1 cellular context compared by ENCODE assay signal in the genomic region with DNA sequence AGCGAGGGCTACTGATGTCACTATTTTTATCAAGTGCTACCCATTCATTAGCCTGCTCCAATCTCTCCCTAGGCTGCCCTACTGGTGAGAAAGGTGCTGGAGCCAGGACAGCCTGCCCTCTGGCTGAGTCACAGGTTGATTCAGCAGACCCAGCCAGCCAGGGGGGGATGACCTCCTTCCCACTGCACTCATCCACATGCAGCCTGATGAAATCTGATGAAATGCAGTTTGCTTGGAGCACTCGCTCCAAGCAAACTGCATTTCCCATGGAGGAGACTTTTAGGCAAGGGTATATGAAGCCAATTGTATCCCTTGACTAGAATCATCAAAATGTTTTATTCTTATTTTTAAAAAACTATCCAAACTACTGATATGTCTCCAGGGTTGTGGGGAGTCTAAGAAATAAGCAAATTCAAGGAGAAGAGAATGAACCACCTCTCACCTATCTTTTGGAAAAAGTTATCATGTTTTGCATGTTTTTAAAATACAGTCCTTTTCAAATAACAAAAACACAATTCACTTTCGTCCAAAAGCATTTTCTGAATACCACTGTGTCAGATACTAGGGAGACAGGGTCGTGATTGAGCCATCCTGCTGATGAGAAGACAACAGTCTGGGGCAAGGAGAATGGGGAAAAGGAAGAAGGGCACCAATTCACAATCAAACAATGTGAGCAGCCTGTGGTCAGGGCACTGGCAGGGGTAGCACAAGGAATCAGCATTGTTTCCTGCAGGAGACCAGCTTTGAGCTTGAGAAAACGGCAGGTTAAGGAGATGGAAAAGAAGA.
TF ChIP-seq lines count a peak whose summit lies in the region.

No MANE protein-coding gene starts in this region.

TF ChIP-seq in K562, 482 proteins besides CTCF, POLR2A, EP300 and RAD21 (continued from another document):
- TF ChIP-seq WHSC1 (IDR thresholded peaks at IDR 0.05; ENCODE audit: low read length) (no peak), MYC (IDR thresholded peaks at IDR 0.05; ENCODE audit: low read depth, low read length) (peak; percentile 97), MYC (CRISPR knock-in tag; IDR thresholded peaks at IDR 0.05; ENCODE audit: borderline replicate concordance, low read depth) (no peak), VEZF1 (CRISPR knock-in tag; IDR thresholded peaks at IDR 0.05) (peak; percentile 65), TAF9B (IDR thresholded peaks at IDR 0.05; ENCODE audit: partially characterized antibody) (no peak), CTBP1 (IDR thresholded peaks at IDR 0.05; ENCODE audit: borderline replicate concordance) (0 out of 2 replicates have a peak, but pooled peaks have one; percentile 45), ZNF197 (CRISPR knock-in tag; IDR thresholded peaks at IDR 0.05; ENCODE audit: low read depth) (0 out of 2 replicates have a peak, but pooled peaks have one; percentile 45), SRF (CRISPR knock-in tag; IDR thresholded peaks at IDR 0.05) (peak in 1 of 2 experiments; percentile 67; a peak in 1 of 4 replicates), ZNF589 (CRISPR knock-in tag; IDR thresholded peaks at IDR 0.05; ENCODE audit: low read depth) (peak; percentile 68; the same call in 1 of the 2 replicates), ILK (tag; IDR thresholded peaks at IDR 0.05; ENCODE audit: borderline replicate concordance, low read depth) (no peak), KHSRP (IDR thresholded peaks at IDR 0.05) (no peak), MAZ (CRISPR knock-in tag; conservative IDR thresholded peaks at IDR 0.05 in 1 of 2, IDR thresholded peaks at IDR 0.05 in 1 of 2) (peak in 1 of 2 experiments; percentile 50; a peak in 2 of 4 replicates), DPF2 (IDR thresholded peaks at IDR 0.05) (0 out of 2 replicates have a peak, but pooled peaks have one; percentile 31), BCOR (IDR thresholded peaks at IDR 0.05) (no peak), GTF2A2 (tag; IDR thresholded peaks at IDR 0.05) (0 out of 2 replicates have a peak, but pooled peaks have one; percentile 30), TEAD1 (CRISPR knock-in tag; IDR thresholded peaks at IDR 0.05) (no peak), L3MBTL2 (IDR thresholded peaks at IDR 0.05) (peak; percentile 61; the same call in 1 of the 2 replicates), ZNF175 (CRISPR knock-in tag; IDR thresholded peaks at IDR 0.05; ENCODE audit: low read depth) (peak; percentile 87), CEBPG (CRISPR knock-in tag; IDR thresholded peaks at IDR 0.05) (peak; percentile 47; the same call in 1 of the 2 replicates), CEBPG (tag; conservative IDR thresholded peaks at IDR 0.05 in 1 of 2, IDR thresholded peaks at IDR 0.05 in 1 of 2) (peak; percentile 65 to 90), ATF7 (IDR thresholded peaks at IDR 0.05) (peak; percentile 28; the same call in 1 of the 2 replicates), MAFF (IDR thresholded peaks at IDR 0.05; ENCODE audit: low read length) (no peak), RCOR1 (IDR thresholded peaks at IDR 0.05; ENCODE audit: borderline replicate concordance in 1 of 2, low read depth in 2 of 2, low read length in 2 of 2) (peak in 1 of 2 experiments; percentile 61; a peak in 1 of 4 replicates), EP400 (IDR thresholded peaks at IDR 0.05) (peak; percentile 67), SOX6 (IDR thresholded peaks at IDR 0.05) (0 out of 2 replicates have a peak, but pooled peaks have one; percentile 11)
- TF ChIP-seq, protein P1, sequence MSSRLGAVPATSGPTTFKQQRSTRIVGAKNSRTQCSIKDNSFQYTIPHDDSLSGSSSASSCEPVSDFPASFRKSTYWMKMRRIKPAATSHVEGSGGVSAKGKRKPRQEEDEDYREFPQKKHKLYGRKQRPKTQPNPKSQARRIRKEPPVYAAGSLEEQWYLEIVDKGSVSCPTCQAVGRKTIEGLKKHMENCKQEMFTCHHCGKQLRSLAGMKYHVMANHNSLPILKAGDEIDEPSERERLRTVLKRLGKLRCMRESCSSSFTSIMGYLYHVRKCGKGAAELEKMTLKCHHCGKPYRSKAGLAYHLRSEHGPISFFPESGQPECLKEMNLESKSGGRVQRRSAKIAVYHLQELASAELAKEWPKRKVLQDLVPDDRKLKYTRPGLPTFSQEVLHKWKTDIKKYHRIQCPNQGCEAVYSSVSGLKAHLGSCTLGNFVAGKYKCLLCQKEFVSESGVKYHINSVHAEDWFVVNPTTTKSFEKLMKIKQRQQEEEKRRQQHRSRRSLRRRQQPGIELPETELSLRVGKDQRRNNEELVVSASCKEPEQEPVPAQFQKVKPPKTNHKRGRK (tag; IDR thresholded peaks at IDR 0.05): no peak
